ENCODE assay signal across 9 cellular contexts in the genomic region with DNA sequence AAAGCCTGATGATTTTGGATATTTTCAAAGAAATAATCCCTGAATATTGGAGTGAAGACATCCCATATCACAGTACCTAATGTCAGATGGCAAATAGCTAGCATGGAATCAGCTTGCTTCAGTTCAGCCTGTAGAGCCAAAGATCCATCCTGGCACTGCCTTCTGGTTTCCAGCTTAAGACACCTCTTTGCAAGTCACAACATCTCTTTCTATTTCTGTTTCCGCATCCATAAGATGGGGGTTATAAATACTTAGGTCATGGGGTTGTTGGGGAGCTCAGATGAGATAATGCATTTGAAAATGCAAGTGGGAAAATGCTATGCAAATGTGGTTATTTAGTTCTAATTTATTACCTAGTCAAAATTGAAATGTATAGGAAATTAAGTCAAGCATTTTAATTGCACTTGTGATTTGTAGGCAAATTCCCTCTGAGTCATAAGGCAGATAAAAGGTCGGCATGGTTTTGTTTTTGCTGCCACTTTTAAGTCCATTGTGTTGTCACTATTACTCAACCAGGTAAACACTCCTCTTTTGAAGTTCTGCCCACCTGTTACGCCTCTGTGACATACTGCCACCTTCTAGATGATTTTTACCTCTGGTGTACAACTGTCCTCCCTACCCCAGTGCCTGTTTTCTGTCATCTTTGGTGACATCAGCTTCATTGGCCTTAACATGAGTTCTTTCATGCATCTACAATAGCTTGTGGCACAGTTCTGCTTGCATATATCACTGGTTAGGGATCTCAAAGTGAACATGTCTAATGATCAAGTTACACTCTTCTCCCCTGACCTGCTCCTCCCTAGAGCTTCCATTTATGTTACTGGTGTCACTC.
DNase-seq lines count a peak whose midpoint lies in the region; ATAC-seq and TF ChIP-seq lines count a peak whose summit lies in the region.
"Had no signal": no experiment of that assay in that cellular context is flagged by ENCODE, and none has a peak within 500 bp of the region (broad histone marks: within the 10 kb centered on the region; RNA-seq: fewer than 3 reads in every experiment).

No MANE protein-coding gene starts in this region.

- in situ Hi-C loops in GM13977 (cut with MboI; ENCODE audit: low pct_unique_long_range_greater_than_20kb, low sequenced_read_pairs, unreplicated experiment) = no loop called here

- peak; percentile 93 for ATAC-seq in activated T-helper 17 cell treated with anti-CD3 and anti-CD28 coated beads, Interleukin-2, amount 50 U/mL, for 72 hours (replicated peaks)
- ATAC-seq in GM18858 (IDR thresholded peaks at IDR 0.05; ENCODE audit: unreplicated experiment) = no peak
- ATAC-seq in sciatic nerve = no peak

- TF ChIP-seq CTCF in Calu3 (IDR thresholded peaks at IDR 0.05; ENCODE audit: unreplicated experiment) (no peak), GM13977 (IDR thresholded peaks at IDR 0.05; ENCODE audit: extremely low read depth, insufficient read depth, missing control alignments) (no peak)

- intact Hi-C loops in Calu3 (cut with micrococcal nuclease; ENCODE audit: unreplicated experiment) (no loop called here), sciatic nerve (cut with DNase I) (no loop called here)

- no peaks in the 10 kb centered on the region for H3K36me3 Mint-ChIP-seq in Calu3 (ENCODE audit: insufficient read depth, unreplicated experiment)
- peaks cover 3% of the 10 kb centered on the region for H3K36me3 Mint-ChIP-seq in activated T-helper 17 cell treated with anti-CD3 and anti-CD28 coated beads, Interleukin-2, amount 50 U/mL, for 72 hours (ENCODE audit: low read depth)

- DNase-seq in Calu3 (no peak), GM13977 (ENCODE audit: low spot score) (peak; percentile 30), NCI-H1105 treated with DMSO at 0.1 percent for 48 hours (lab: John Stamatoyannopoulos, UW) (peak; percentile 92), EL (no peak), hepatic stellate cell (ENCODE audit: low spot score) (no peak), sciatic nerve (ENCODE audit: low spot score) (no peak)
- DNase-seq: activated CD4-positive, CD25-positive, alpha-beta regulatory T cell had no signal

- peak overlapping the region; percentile 1 for H3K27ac Mint-ChIP-seq in Calu3 (ENCODE audit: unreplicated experiment)
- H3K27ac Mint-ChIP-seq in activated T-helper 17 cell treated with anti-CD3 and anti-CD28 coated beads, Interleukin-2, amount 50 U/mL, for 72 hours = peak overlapping the region; percentile 2

- H3K4me3 Mint-ChIP-seq in Calu3 (ENCODE audit: low read depth, unreplicated experiment) = no peak overlapping the region
- H3K4me3 Mint-ChIP-seq in activated T-helper 17 cell treated with anti-CD3 and anti-CD28 coated beads, Interleukin-2, amount 50 U/mL, for 72 hours = no peak overlapping the region

- CTCF ChIA-PET in Calu3 (lab: Charles Lee) = no interaction called here

- BruUV-seq in Calu3 (replicated peaks; lab: Mats Ljungman, UMichigan) = no TSS peak

- H3K27me3 Mint-ChIP-seq in Calu3 (ENCODE audit: unreplicated experiment) = no peaks in the 10 kb centered on the region
- H3K27me3 Mint-ChIP-seq in activated T-helper 17 cell treated with anti-CD3 and anti-CD28 coated beads, Interleukin-2, amount 50 U/mL, for 72 hours = no peaks in the 10 kb centered on the region

- no peaks in the 10 kb centered on the region for H3K9me3 Mint-ChIP-seq in Calu3 (ENCODE audit: low read depth, unreplicated experiment)
- no peaks in the 10 kb centered on the region for H3K9me3 Mint-ChIP-seq in activated T-helper 17 cell treated with anti-CD3 and anti-CD28 coated beads, Interleukin-2, amount 50 U/mL, for 72 hours

- peaks cover 44% of the 10 kb centered on the region for H3K4me1 Mint-ChIP-seq in Calu3 (ENCODE audit: low read depth, unreplicated experiment)
- peaks cover 12% of the 10 kb centered on the region for H3K4me1 Mint-ChIP-seq in activated T-helper 17 cell treated with anti-CD3 and anti-CD28 coated beads, Interleukin-2, amount 50 U/mL, for 72 hours

Comparison
In these comparisons a context has a peak if more than half of its experiments do, and no peak if none do; other contexts are left out.
1. DNase-seq: peak in GM13977 (single experiment) and NCI-H1105 treated with DMSO at 0.1 percent for 48 hours (single experiment); none in Calu3 (single experiment), EL (single experiment), hepatic stellate cell (single experiment) and sciatic nerve (single experiment).